12 cellular contexts compared by ENCODE assay signal in the genomic region with DNA sequence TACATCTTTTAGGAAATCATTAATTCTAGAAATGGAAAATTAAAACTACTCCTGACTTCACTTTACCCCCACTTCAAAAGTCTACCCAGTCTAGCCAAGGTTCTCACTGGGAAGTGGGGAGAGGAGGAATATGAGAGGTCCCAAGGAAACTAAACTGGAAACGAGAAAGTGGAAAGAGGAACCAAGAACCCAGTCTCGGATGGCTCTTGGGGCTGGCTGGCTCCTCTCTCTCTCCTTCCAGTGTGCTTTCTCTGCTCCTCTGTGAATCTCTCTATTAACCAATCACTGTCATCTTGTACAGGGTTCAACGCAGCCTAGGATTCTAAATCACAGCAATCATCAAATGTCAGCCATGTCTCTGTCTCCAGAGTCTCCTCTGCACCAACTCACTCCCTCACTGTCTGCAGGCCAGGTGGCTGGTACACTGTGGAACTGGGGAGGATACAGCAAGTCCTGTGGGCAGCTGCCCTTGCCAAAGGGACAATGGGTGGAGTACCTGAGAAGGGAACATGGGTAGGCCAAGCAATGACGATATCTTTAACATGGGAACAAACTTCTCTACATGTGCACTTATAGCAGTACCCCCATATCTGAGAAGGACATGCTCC. TPM values are rescaled to one million over a fixed set of nuclear protein-coding genes. Genes with fewer than 3 reads are reported as not detected.
A peak's percentile ranks its signal among the peaks of the same experiment; 100 is the strongest.
DNase-seq lines count a peak whose midpoint lies in the region; ATAC-seq and TF ChIP-seq lines count a peak whose summit lies in the region.
"Had no signal": no experiment of that assay in that cellular context is flagged by ENCODE, and none has a peak within 500 bp of the region (broad histone marks: within the 10 kb centered on the region; RNA-seq: fewer than 3 reads in every experiment).

No MANE protein-coding gene starts in this region.

- H3K9me3 Mint-ChIP-seq in WTC11 (no peaks in the 10 kb centered on the region), immature natural killer cell (no peaks in the 10 kb centered on the region)
- no peaks in the 10 kb centered on the region for H3K9me3 Mint-ChIP-seq in stimulated activated naive B cell treated with anti-CD40 and anti-IgM and Interleukin-4, amounts not matched to agents 10 μg/mL and 1 μg/mL and 100 μg/mL, for 72 hours
- no peaks in the 10 kb centered on the region for H3K9me3 Mint-ChIP-seq in T-helper 2 cell treated with Interferon-gamma antibody and Interleukin-4, amounts not matched to agents 5 μg/mL and 100 μg/mL, for 36 hours

- no peaks in the 10 kb centered on the region for H3K27me3 Mint-ChIP-seq in WTC11 (ENCODE audit: low read depth)
- H3K27me3 Mint-ChIP-seq in immature natural killer cell (ENCODE audit: low read depth in 3 of 3) = peaks cover 0 to 2% (median 1%) of the 10 kb centered on the region in 3 donors
- no peaks in the 10 kb centered on the region for H3K27me3 Mint-ChIP-seq in stimulated activated naive B cell treated with anti-CD40 and anti-IgM and Interleukin-4, amounts not matched to agents 10 μg/mL and 1 μg/mL and 100 μg/mL, for 72 hours
- no peaks in the 10 kb centered on the region for H3K27me3 Mint-ChIP-seq in T-helper 2 cell treated with Interferon-gamma antibody and Interleukin-4, amounts not matched to agents 5 μg/mL and 100 μg/mL, for 36 hours (ENCODE audit: low read depth)

- no peak overlapping the region for H2AFZ ChIP-seq in GM23248

- H3K9ac ChIP-seq in GM23248 = peak overlapping the region; percentile 67; the same call in 1 of the 2 replicates

- no peaks in the 10 kb centered on the region for H3K36me3 ChIP-seq in GM23248 (ENCODE audit: low read depth)
- H3K36me3 ChIP-seq: pancreas had no signal

- no peaks in the 10 kb centered on the region for H3K9me3 ChIP-seq in GM23248 (ENCODE audit: low read depth)
- H3K9me3 ChIP-seq: pancreas had no signal

- no peak for TF ChIP-seq CTCF in WTC11 (IDR thresholded peaks at IDR 0.05)

- H3K4me1 ChIP-seq in GM23248 (ENCODE audit: insufficient read depth) = peaks cover 54% of the 10 kb centered on the region

- CTCF ChIA-PET in WTC11 (lab: Charles Lee) = interaction anchor here (1.7 kb wide), 1 partner anchor 8 kb away, joined by 6 read pairs; no protein-coding TSS in a partner anchor

- no peaks in the 10 kb centered on the region for H3K27me3 ChIP-seq in GM23248 (replicated peaks; ENCODE audit: insufficient read depth)
- H3K27me3 ChIP-seq: pancreas had no signal

- ATAC-seq in WTC11 (no peak), HG03432 (IDR thresholded peaks at IDR 0.05; ENCODE audit: unreplicated experiment) (no peak), GM18909 (IDR thresholded peaks at IDR 0.05; ENCODE audit: poor library complexity, unreplicated experiment) (no peak)
- peak; percentile 57 to 85 for ATAC-seq in stimulated activated naive B cell treated with anti-CD40 and anti-IgM and Interleukin-4, amounts not matched to agents 10 μg/mL and 1 μg/mL and 100 μg/mL, for 72 hours (replicated peaks)

- H3K9me2 ChIP-seq in GM23248 (ENCODE audit: insufficient read depth) = no peaks in the 10 kb centered on the region

- in situ Hi-C loops in GM23248 (cut with MboI) = no loop called here

- no peak overlapping the region for H3K4me2 ChIP-seq in GM23248 (ENCODE audit: unreplicated experiment)

- H3K27ac ChIP-seq in GM23248 = peak overlapping the region; percentile 86

- H3K27ac Mint-ChIP-seq in WTC11 = peak overlapping the region; percentile 93
- H3K27ac Mint-ChIP-seq in immature natural killer cell = peak overlapping the region; percentile 65 to 85 (median 75)
- H3K27ac Mint-ChIP-seq in stimulated activated naive B cell treated with anti-CD40 and anti-IgM and Interleukin-4, amounts not matched to agents 10 μg/mL and 1 μg/mL and 100 μg/mL, for 72 hours = peak overlapping the region; percentile 83
- no peak overlapping the region for H3K27ac Mint-ChIP-seq in T-helper 2 cell treated with Interferon-gamma antibody and Interleukin-4, amounts not matched to agents 5 μg/mL and 100 μg/mL, for 36 hours

- H4K20me1 ChIP-seq in GM23248 (ENCODE audit: insufficient read depth) = peaks cover 56% of the 10 kb centered on the region

- 17% methylated on average over 4 of the region's 4 CpGs for WGBS in GM23248 (ENCODE audit: low coverage in 1 of 2, low lambda C conversion rate in 2 of 2, missing lambda C conversion rate in 2 of 2), 2 experiments

- DNase-seq in GM23248 (no peak), WTC11 (ENCODE audit: low spot score) (no peak), immature natural killer cell (no peak), activated gamma-delta T cell (lab: John Stamatoyannopoulos, UW) (no peak)
- DNase-seq in stimulated activated naive B cell treated with anti-CD40 and anti-IgM and Interleukin-4, amounts not matched to agents 10 μg/mL and 1 μg/mL and 100 μg/mL, for 72 hours = no peak
- no peak for DNase-seq in T-helper 2 cell treated with Interferon-gamma antibody and Interleukin-4, amounts not matched to agents 5 μg/mL and 100 μg/mL, for 36 hours (ENCODE audit: low spot score)
- DNase-seq: hypothalamus, NCI-H2081 treated with DMSO at 0.1 percent for 48 hours, pancreas, SHP77 treated with DMSO at 0.1 percent for 48 hours had no signal

- H3K36me3 Mint-ChIP-seq in WTC11 = peaks cover 6% of the 10 kb centered on the region; the same call in 1 of the 2 replicates
- H3K36me3 Mint-ChIP-seq in immature natural killer cell = no peaks in the 10 kb centered on the region
- peaks cover 8 to 10% of the 10 kb centered on the region in 2 donors for H3K36me3 Mint-ChIP-seq in stimulated activated naive B cell treated with anti-CD40 and anti-IgM and Interleukin-4, amounts not matched to agents 10 μg/mL and 1 μg/mL and 100 μg/mL, for 72 hours
- peaks cover 11% of the 10 kb centered on the region for H3K36me3 Mint-ChIP-seq in T-helper 2 cell treated with Interferon-gamma antibody and Interleukin-4, amounts not matched to agents 5 μg/mL and 100 μg/mL, for 36 hours (ENCODE audit: low read depth)

- H3K79me2 ChIP-seq in GM23248 (ENCODE audit: insufficient read depth) = peaks cover 100% of the 10 kb centered on the region

- peaks cover 52% of the 10 kb centered on the region for H3F3A ChIP-seq in GM23248 (ENCODE audit: insufficient read depth)

- POLR2A ChIA-PET in WTC11 (lab: Charles Lee) = no interaction called here

- H3K4me3 ChIP-seq in GM23248 = no peak overlapping the region
- H3K4me3 ChIP-seq: pancreas had no signal

- H3K4me3 Mint-ChIP-seq in WTC11 = no peak overlapping the region
- H3K4me3 Mint-ChIP-seq in immature natural killer cell = peak overlapping the region in 2 of 5 donors; percentile 3 to 17
- H3K4me3 Mint-ChIP-seq in stimulated activated naive B cell treated with anti-CD40 and anti-IgM and Interleukin-4, amounts not matched to agents 10 μg/mL and 1 μg/mL and 100 μg/mL, for 72 hours = no peak overlapping the region
- no peak overlapping the region for H3K4me3 Mint-ChIP-seq in T-helper 2 cell treated with Interferon-gamma antibody and Interleukin-4, amounts not matched to agents 5 μg/mL and 100 μg/mL, for 36 hours

- peaks cover 39% of the 10 kb centered on the region for H3K4me1 Mint-ChIP-seq in WTC11
- H3K4me1 Mint-ChIP-seq in immature natural killer cell = peaks cover 84 to 95% of the 10 kb centered on the region in 2 donors
- peaks cover 51 to 91% of the 10 kb centered on the region in 2 donors for H3K4me1 Mint-ChIP-seq in stimulated activated naive B cell treated with anti-CD40 and anti-IgM and Interleukin-4, amounts not matched to agents 10 μg/mL and 1 μg/mL and 100 μg/mL, for 72 hours
- H3K4me1 Mint-ChIP-seq in T-helper 2 cell treated with Interferon-gamma antibody and Interleukin-4, amounts not matched to agents 5 μg/mL and 100 μg/mL, for 36 hours (ENCODE audit: low read depth) = peaks cover 31% of the 10 kb centered on the region

TF ChIP-seq in WTC11, 78 proteins besides CTCF, POLR2A, EP300 and RAD21:
- TF ChIP-seq, protein P1, sequence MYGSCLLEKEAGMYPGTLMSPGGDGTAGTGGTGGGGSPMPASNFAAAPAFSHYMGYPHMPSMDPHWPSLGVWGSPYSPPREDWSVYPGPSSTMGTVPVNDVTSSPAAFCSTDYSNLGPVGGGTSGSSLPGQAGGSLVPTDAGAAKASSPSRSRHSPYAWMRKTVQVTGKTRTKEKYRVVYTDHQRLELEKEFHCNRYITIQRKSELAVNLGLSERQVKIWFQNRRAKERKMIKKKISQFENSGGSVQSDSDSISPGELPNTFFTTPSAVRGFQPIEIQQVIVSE (CRISPR knock-in tag; IDR thresholded peaks at IDR 0.05; ENCODE audit: borderline replicate concordance) = no peak
- TF ChIP-seq, protein P2, sequence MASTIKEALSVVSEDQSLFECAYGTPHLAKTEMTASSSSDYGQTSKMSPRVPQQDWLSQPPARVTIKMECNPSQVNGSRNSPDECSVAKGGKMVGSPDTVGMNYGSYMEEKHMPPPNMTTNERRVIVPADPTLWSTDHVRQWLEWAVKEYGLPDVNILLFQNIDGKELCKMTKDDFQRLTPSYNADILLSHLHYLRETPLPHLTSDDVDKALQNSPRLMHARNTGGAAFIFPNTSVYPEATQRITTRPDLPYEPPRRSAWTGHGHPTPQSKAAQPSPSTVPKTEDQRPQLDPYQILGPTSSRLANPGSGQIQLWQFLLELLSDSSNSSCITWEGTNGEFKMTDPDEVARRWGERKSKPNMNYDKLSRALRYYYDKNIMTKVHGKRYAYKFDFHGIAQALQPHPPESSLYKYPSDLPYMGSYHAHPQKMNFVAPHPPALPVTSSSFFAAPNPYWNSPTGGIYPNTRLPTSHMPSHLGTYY (CRISPR knock-in tag; IDR thresholded peaks at IDR 0.05) = no peak
- TF ChIP-seq SP1 (CRISPR knock-in tag; conservative IDR thresholded peaks at IDR 0.05) = no peak

RNA-seq across cellular contexts. Expression of a gene that starts 33.7 kb away (rescaled TPM):
- total RNA-seq in GM23248 (2014; rRNA removed; shearing (Covaris generic)) = 87.6 and 97.7 TPM in 2 replicates
- polyA plus RNA-seq in GM23248 (2016; fragmentation: Nextera tagmentation; extraction: Ambion mirVana) = 92.0 and 148 TPM in 2 replicates
- total RNA-seq in WTC11 (2021) = 339 to 383 TPM (median 360 TPM) in 3 replicates
- polyA plus RNA-seq in immature natural killer cell = 100 to 1,000 TPM in 1 of 3 donors, 10 to 100 TPM in 2; 53.4 to 111 (median 98.7) TPM

RNA-seq across cellular contexts. Expression of a gene that starts 57.9 kb away (rescaled TPM):
- total RNA-seq in GM23248 (2014; rRNA removed; shearing (Covaris generic)) = 0.11 and 0.51 TPM in 2 replicates
- not detected in 2 replicates for polyA plus RNA-seq in GM23248 (2016; fragmentation: Nextera tagmentation; extraction: Ambion mirVana)
- 0.87 to 2.1 TPM (median 1.9 TPM) in 3 replicates for total RNA-seq in WTC11 (2021)
- polyA plus RNA-seq in immature natural killer cell = not detected

Comparison
In these comparisons a context has a peak if more than half of its experiments do, and no peak if none do; other contexts are left out.
1. ATAC-seq: peak in stimulated activated naive B cell treated with anti-CD40 and anti-IgM and Interleukin-4, amounts not matched to agents 10 μg/mL and 1 μg/mL and 100 μg/mL, for 72 hours (2 of 2); none in WTC11 (single experiment), HG03432 (single experiment) and GM18909 (single experiment).